Comparison of ENCODE assay signal across 1 cellular context in genomic region chr1:224621813-224622682, GRCh38.
A peak's percentile ranks its signal among the peaks of the same experiment; 100 is the strongest.
TF ChIP-seq lines count a peak whose summit lies in the region.

No MANE protein-coding gene starts in this region.

TF ChIP-seq in HEK293, 187 proteins besides CTCF, POLR2A, EP300 and RAD21 (continued from another document and continues in another):
- TF ChIP-seq, protein P1, sequence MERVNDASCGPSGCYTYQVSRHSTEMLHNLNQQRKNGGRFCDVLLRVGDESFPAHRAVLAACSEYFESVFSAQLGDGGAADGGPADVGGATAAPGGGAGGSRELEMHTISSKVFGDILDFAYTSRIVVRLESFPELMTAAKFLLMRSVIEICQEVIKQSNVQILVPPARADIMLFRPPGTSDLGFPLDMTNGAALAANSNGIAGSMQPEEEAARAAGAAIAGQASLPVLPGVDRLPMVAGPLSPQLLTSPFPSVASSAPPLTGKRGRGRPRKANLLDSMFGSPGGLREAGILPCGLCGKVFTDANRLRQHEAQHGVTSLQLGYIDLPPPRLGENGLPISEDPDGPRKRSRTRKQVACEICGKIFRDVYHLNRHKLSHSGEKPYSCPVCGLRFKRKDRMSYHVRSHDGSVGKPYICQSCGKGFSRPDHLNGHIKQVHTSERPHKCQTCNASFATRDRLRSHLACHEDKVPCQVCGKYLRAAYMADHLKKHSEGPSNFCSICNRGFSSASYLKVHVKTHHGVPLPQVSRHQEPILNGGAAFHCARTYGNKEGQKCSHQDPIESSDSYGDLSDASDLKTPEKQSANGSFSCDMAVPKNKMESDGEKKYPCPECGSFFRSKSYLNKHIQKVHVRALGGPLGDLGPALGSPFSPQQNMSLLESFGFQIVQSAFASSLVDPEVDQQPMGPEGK (tag by site-specific recombination; IDR thresholded peaks at IDR 0.05) = peak; percentile 38; the same call in 1 of the 2 replicates
- TF ChIP-seq, protein P2, sequence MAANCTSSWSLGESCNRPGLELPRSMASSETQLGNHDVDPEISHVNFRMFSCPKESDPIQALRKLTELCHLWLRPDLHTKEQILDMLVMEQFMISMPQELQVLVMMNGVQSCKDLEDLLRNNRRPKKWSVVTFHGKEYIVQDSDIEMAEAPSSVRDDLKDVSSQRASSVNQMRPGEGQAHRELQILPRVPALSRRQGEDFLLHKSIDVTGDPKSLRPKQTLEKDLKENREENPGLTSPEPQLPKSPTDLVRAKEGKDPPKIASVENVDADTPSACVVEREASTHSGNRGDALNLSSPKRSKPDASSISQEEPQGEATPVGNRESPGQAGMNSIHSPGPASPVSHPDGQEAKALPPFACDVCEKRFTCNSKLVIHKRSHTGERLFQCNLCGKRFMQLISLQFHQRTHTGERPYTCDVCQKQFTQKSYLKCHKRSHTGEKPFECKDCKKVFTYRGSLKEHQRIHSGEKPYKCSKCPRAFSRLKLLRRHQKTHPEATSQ (tag by site-specific recombination; IDR thresholded peaks at IDR 0.05) = no peak
- no peak for TF ChIP-seq ZNF426 (tag by site-specific recombination; IDR thresholded peaks at IDR 0.05)
- TF ChIP-seq, protein P3, sequence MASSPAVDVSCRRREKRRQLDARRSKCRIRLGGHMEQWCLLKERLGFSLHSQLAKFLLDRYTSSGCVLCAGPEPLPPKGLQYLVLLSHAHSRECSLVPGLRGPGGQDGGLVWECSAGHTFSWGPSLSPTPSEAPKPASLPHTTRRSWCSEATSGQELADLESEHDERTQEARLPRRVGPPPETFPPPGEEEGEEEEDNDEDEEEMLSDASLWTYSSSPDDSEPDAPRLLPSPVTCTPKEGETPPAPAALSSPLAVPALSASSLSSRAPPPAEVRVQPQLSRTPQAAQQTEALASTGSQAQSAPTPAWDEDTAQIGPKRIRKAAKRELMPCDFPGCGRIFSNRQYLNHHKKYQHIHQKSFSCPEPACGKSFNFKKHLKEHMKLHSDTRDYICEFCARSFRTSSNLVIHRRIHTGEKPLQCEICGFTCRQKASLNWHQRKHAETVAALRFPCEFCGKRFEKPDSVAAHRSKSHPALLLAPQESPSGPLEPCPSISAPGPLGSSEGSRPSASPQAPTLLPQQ (tag by site-specific recombination; IDR thresholded peaks at IDR 0.05) = peak; percentile 97
- TF ChIP-seq ZNF280D (tag by site-specific recombination; IDR thresholded peaks at IDR 0.05) = no peak; the same call in 1 of the 2 replicates
- TF ChIP-seq, protein P4, sequence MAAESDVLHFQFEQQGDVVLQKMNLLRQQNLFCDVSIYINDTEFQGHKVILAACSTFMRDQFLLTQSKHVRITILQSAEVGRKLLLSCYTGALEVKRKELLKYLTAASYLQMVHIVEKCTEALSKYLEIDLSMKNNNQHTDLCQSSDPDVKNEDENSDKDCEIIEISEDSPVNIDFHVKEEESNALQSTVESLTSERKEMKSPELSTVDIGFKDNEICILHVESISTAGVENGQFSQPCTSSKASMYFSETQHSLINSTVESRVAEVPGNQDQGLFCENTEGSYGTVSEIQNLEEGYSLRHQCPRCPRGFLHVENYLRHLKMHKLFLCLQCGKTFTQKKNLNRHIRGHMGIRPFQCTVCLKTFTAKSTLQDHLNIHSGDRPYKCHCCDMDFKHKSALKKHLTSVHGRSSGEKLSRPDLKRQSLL (tag by site-specific recombination; IDR thresholded peaks at IDR 0.05) = no peak
- TF ChIP-seq HOXD13 (CRISPR knock-in tag; IDR thresholded peaks at IDR 0.05; ENCODE audit: borderline replicate concordance) = no peak
- TF ChIP-seq FEZF1 (tag by site-specific recombination; IDR thresholded peaks at IDR 0.05) = peak; percentile 96
- peak; percentile 32; the same call in 1 of the 2 replicates for TF ChIP-seq ZSCAN30 (tag by site-specific recombination; IDR thresholded peaks at IDR 0.05)
- peak; percentile 28; the same call in 1 of the 2 replicates for TF ChIP-seq ZNF146 (tag by site-specific recombination; IDR thresholded peaks at IDR 0.05)
- TF ChIP-seq, protein P5, sequence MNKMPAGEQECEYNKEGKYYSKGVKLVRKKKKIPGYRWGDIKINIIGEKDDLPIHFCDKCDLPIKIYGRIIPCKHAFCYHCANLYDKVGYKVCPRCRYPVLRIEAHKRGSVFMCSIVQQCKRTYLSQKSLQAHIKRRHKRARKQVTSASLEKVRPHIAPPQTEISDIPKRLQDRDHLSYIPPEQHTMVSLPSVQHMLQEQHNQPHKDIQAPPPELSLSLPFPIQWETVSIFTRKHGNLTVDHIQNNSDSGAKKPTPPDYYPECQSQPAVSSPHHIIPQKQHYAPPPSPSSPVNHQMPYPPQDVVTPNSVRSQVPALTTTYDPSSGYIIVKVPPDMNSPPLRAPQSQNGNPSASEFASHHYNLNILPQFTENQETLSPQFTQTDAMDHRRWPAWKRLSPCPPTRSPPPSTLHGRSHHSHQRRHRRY (tag by site-specific recombination; IDR thresholded peaks at IDR 0.05) = no peak
- peak; percentile 83; the same call in 1 of the 2 replicates for TF ChIP-seq ZNF302 (tag by site-specific recombination; IDR thresholded peaks at IDR 0.05; ENCODE audit: low read depth)
- TF ChIP-seq ZBTB20 (tag by site-specific recombination; IDR thresholded peaks at IDR 0.05) = no peak
- no peak for TF ChIP-seq ZNF280C (tag by site-specific recombination; IDR thresholded peaks at IDR 0.05)
- TF ChIP-seq REPIN1 (tag by site-specific recombination; IDR thresholded peaks at IDR 0.05; ENCODE audit: low read depth) = peak; percentile 30; the same call in 1 of the 2 replicates
- TF ChIP-seq SP2 (tag by site-specific recombination; IDR thresholded peaks at IDR 0.05) = no peak
- no peak for TF ChIP-seq HOXC10 (CRISPR knock-in tag; IDR thresholded peaks at IDR 0.05)
- no peak for TF ChIP-seq KLF1 (tag by site-specific recombination; IDR thresholded peaks at IDR 0.05)
- TF ChIP-seq ZNF174 (tag by site-specific recombination; IDR thresholded peaks at IDR 0.05) = no peak
- TF ChIP-seq ZNF664 (tag by site-specific recombination; IDR thresholded peaks at IDR 0.05) = no peak
- no peak for TF ChIP-seq ZNF76 (tag by site-specific recombination; IDR thresholded peaks at IDR 0.05; ENCODE audit: borderline replicate concordance, low read depth)
- no peak for TF ChIP-seq ZNF362 (tag by site-specific recombination; IDR thresholded peaks at IDR 0.05)
- TF ChIP-seq ZBTB1 (tag by site-specific recombination; IDR thresholded peaks at IDR 0.05) = no peak
- TF ChIP-seq ZNF248 (tag by site-specific recombination; IDR thresholded peaks at IDR 0.05) = no peak
- no peak; the same call in 1 of the 2 replicates for TF ChIP-seq ZNF391 (tag by site-specific recombination; IDR thresholded peaks at IDR 0.05; ENCODE audit: borderline replicate concordance, low read depth)
- 0 out of 2 replicates have a peak, but pooled peaks have one; percentile 55 for TF ChIP-seq BCL11A (tag by site-specific recombination; IDR thresholded peaks at IDR 0.05; ENCODE audit: low read depth)
- TF ChIP-seq ZFHX2 (tag by site-specific recombination; conservative IDR thresholded peaks at IDR 0.05) = 0 out of 2 replicates have a peak, but pooled peaks have one; percentile 31
- TF ChIP-seq INSM2 (tag by site-specific recombination; IDR thresholded peaks at IDR 0.05) = peak; percentile 76; the same call in 1 of the 2 replicates
- no peak for TF ChIP-seq ZNF521 (tag by site-specific recombination; IDR thresholded peaks at IDR 0.05)
- TF ChIP-seq ZNF350 (tag by site-specific recombination; IDR thresholded peaks at IDR 0.05) = no peak
- TF ChIP-seq ZNF10 (tag by site-specific recombination; IDR thresholded peaks at IDR 0.05) = peak; percentile 68; the same call in 1 of the 2 replicates
- no peak for TF ChIP-seq ZNF155 (tag by site-specific recombination; IDR thresholded peaks at IDR 0.05)
- TF ChIP-seq ZNF580 (tag by site-specific recombination; IDR thresholded peaks at IDR 0.05) = peak; percentile 82
- TF ChIP-seq ATF2 (tag by site-specific recombination; IDR thresholded peaks at IDR 0.05; ENCODE audit: low read depth) = peak; percentile 100
- TF ChIP-seq ZNF132 (tag by site-specific recombination; IDR thresholded peaks at IDR 0.05; ENCODE audit: borderline replicate concordance) = 0 out of 2 replicates have a peak, but pooled peaks have one; percentile 32
- TF ChIP-seq ZNF785 (tag by site-specific recombination; IDR thresholded peaks at IDR 0.05) = peak; percentile 20; the same call in 1 of the 2 replicates
- TF ChIP-seq TCF7L2 (IDR thresholded peaks at IDR 0.05; ENCODE audit: borderline replicate concordance, low read depth, low read length) = no peak
- no peak for TF ChIP-seq IKZF3 (tag by site-specific recombination; IDR thresholded peaks at IDR 0.05)
- no peak for TF ChIP-seq ZFP37 (tag by site-specific recombination; IDR thresholded peaks at IDR 0.05)
- TF ChIP-seq, protein P6, sequence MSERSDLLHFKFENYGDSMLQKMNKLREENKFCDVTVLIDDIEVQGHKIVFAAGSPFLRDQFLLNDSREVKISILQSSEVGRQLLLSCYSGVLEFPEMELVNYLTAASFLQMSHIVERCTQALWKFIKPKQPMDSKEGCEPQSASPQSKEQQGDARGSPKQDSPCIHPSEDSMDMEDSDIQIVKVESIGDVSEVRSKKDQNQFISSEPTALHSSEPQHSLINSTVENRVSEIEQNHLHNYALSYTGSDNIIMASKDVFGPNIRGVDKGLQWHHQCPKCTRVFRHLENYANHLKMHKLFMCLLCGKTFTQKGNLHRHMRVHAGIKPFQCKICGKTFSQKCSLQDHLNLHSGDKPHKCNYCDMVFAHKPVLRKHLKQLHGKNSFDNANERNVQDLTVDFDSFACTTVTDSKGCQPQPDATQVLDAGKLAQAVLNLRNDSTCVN (tag by site-specific recombination; optimal IDR thresholded peaks at IDR 0.05) = peak; percentile 6
- no peak for TF ChIP-seq MYNN (tag by site-specific recombination; IDR thresholded peaks at IDR 0.05; ENCODE audit: borderline replicate concordance)
- no peak for TF ChIP-seq ZNF239 (tag by site-specific recombination; IDR thresholded peaks at IDR 0.05)
- peak; percentile 25; the same call in 1 of the 2 replicates for TF ChIP-seq ZNF140 (tag by site-specific recombination; IDR thresholded peaks at IDR 0.05)
